Comparison of ENCODE assay signal across 13 cellular contexts in genomic region chr11:68136866-68137265, GRCh38. TPM values are rescaled to one million over a fixed set of nuclear protein-coding genes. Genes with fewer than 3 reads are reported as not detected.
DNase-seq lines count a peak whose midpoint lies in the region; ATAC-seq and TF ChIP-seq lines count a peak whose summit lies in the region.
"Had no signal": no experiment of that assay in that cellular context is flagged by ENCODE, and none has a peak within 500 bp of the region (broad histone marks: within the 10 kb centered on the region; RNA-seq: fewer than 3 reads in every experiment).

No MANE protein-coding gene starts in this region.

- no peaks in the 10 kb centered on the region for H3K27me3 ChIP-seq in right lobe of liver
- no peaks in the 10 kb centered on the region for H3K27me3 ChIP-seq in prostate gland (replicated peaks; ENCODE audit: insufficient read depth)

- TF ChIP-seq POLR2A in right lobe of liver (IDR thresholded peaks at IDR 0.05) (no peak), prostate gland (IDR thresholded peaks at IDR 0.05) (no peak)

- H3K9me3 ChIP-seq in right lobe of liver (no peaks in the 10 kb centered on the region), prostate gland (no peaks in the 10 kb centered on the region)

- H3K4me1 ChIP-seq in right lobe of liver (peaks cover 0 to 28% (median 6%) of the 10 kb centered on the region in 4 donors), prostate gland (replicated peaks) (peaks cover 28% of the 10 kb centered on the region)

- intact Hi-C loops in right lobe of liver (cut with DNase I): no loop called here
- intact Hi-C loops in prostate gland (cut with DNase I): no loop called here

- H3K27ac ChIP-seq in VCaP: peak overlapping the region; percentile 100
- no peak overlapping the region for H3K27ac ChIP-seq in right lobe of liver
- H3K27ac ChIP-seq in prostate gland: peak overlapping the region; percentile 73 to 89

- WGBS in right lobe of liver (ENCODE audit: insufficient coverage, low coverage, low lambda C conversion rate, missing lambda C conversion rate): 83% methylated on average over 4 of the region's 8 CpGs
- 81% methylated on average over 8 of the region's 8 CpGs for WGBS in prostate gland

- TF ChIP-seq CTCF in VCaP (conservative IDR thresholded peaks at IDR 0.05) (no peak), right lobe of liver (IDR thresholded peaks at IDR 0.05) (no peak), prostate gland (IDR thresholded peaks at IDR 0.05) (no peak)

- peak; percentile 40 for DNase-seq in COLO829 (ENCODE audit: low spot score)
- no peak for DNase-seq in right lobe of liver
- no peak for DNase-seq in prostate gland (ENCODE audit: low spot score)
- DNase-seq in C1 segment of cervical spinal cord (lab: John Stamatoyannopoulos, UW): no peak
- no peak for DNase-seq in NCI-H69 (lab: John Stamatoyannopoulos, UW)
- no peak for DNase-seq in COR-L47 (lab: John Stamatoyannopoulos, UW)
- DNase-seq: CD4-positive, alpha-beta memory T cell; DMS53; GF-D8; HCEC 1CT; HFFc6 had no signal

- peak in 3 of 4 donors; percentile 11 to 52 (median 14) for ATAC-seq in right lobe of liver
- ATAC-seq in HG03565 (IDR thresholded peaks at IDR 0.05; ENCODE audit: unreplicated experiment): no peak

- H3K4me3 ChIP-seq in right lobe of liver (no peak overlapping the region), prostate gland (no peak overlapping the region)

- no peaks in the 10 kb centered on the region for H3K36me3 ChIP-seq in right lobe of liver
- no peaks in the 10 kb centered on the region for H3K36me3 ChIP-seq in prostate gland

RNA-seq across cellular contexts. Expression of gene CHKA, which starts 15.7 kb away (rescaled TPM):
- 10 to 100 TPM; 15.1 to 35.8 (median 28.5) TPM for total RNA-seq in right lobe of liver
- total RNA-seq in prostate gland: 10 to 100 TPM; 88.6 to 93.4 TPM

Comparison
In these comparisons a context has a peak if more than half of its experiments do, and no peak if none do; other contexts are left out.
1. H3K27ac ChIP-seq: peak in VCaP (single experiment) and prostate gland (2 of 2); none in right lobe of liver (0 of 3).